8 cellular contexts compared by ENCODE assay signal in genomic region chr12:8698132-8698829, GRCh38. TPM values are rescaled to one million over a fixed set of nuclear protein-coding genes. Genes with fewer than 3 reads are reported as not detected.
A peak's percentile ranks its signal among the peaks of the same experiment; 100 is the strongest.
DNase-seq lines count a peak whose midpoint lies in the region; ATAC-seq and TF ChIP-seq lines count a peak whose summit lies in the region.

No MANE protein-coding gene starts in this region.

- TF ChIP-seq CTCF in GM12864 (IDR thresholded peaks at IDR 0.05; ENCODE audit: low read depth, low read length, missing control alignments): no peak
- TF ChIP-seq CTCF in OCI-LY1 (IDR thresholded peaks at IDR 0.05; ENCODE audit: low read length): no peak
- no peak for TF ChIP-seq CTCF in foreskin keratinocyte (conservative IDR thresholded peaks at IDR 0.05)
- TF ChIP-seq CTCF in neutrophil (IDR thresholded peaks at IDR 0.05): no peak
- no peak for TF ChIP-seq CTCF in upper lobe of left lung (IDR thresholded peaks at IDR 0.05)

- TF ChIP-seq EP300 in upper lobe of left lung (IDR thresholded peaks at IDR 0.05): no peak

- DNase-seq in GM12864 (ENCODE audit: low read depth): no peak
- peak; percentile 82 for DNase-seq in activated effector memory CD4-positive, alpha-beta T cell treated with anti-CD3 and anti-CD28 coated beads, Interleukin-2, amount 50 U/mL, for 16 hours
- DNase-seq in foreskin keratinocyte: peak in 1 of 2 donors; percentile 17
- peak; percentile 79 to 92 for DNase-seq in upper lobe of left lung
- no peak for DNase-seq in NK-92 (lab: John Stamatoyannopoulos, UW; ENCODE audit: unreplicated experiment)

- H3K36me3 ChIP-seq in OCI-LY1 (ENCODE audit: insufficient read depth, low read length) (peaks cover 17% of the 10 kb centered on the region), neutrophil (no peaks in the 10 kb centered on the region), upper lobe of left lung (no peaks in the 10 kb centered on the region)

- H3K9me3 ChIP-seq in OCI-LY1 (ENCODE audit: low read length): no peaks in the 10 kb centered on the region
- H3K9me3 ChIP-seq in neutrophil: no peaks in the 10 kb centered on the region
- no peaks in the 10 kb centered on the region for H3K9me3 ChIP-seq in upper lobe of left lung

- peak overlapping the region; percentile 95 for H3K9ac ChIP-seq in OCI-LY1 (ENCODE audit: low read length)

- no peaks in the 10 kb centered on the region for H4K20me1 ChIP-seq in OCI-LY1 (ENCODE audit: insufficient read depth, low read length)

- no peak for TF ChIP-seq POLR2A in upper lobe of left lung (IDR thresholded peaks at IDR 0.05)

- WGBS in upper lobe of left lung, 2 donors: 0% methylated on average over 8 to 46 of the region's 85 CpGs

- no peak overlapping the region for H2AFZ ChIP-seq in OCI-LY1 (ENCODE audit: low read length)

- peaks cover 47% of the 10 kb centered on the region for H3K79me2 ChIP-seq in OCI-LY1 (ENCODE audit: insufficient read depth, low read length)

- H3K4me1 ChIP-seq in OCI-LY1 (ENCODE audit: insufficient read depth, low read length, severe bottlenecking) (peaks cover 73% of the 10 kb centered on the region), foreskin keratinocyte (no peaks in the 10 kb centered on the region), neutrophil (ENCODE audit: control insufficient read depth in 1 of 2, insufficient read depth in 1 of 2, low read depth in 1 of 2, low read length in 1 of 2) (peaks cover 11 to 12% of the 10 kb centered on the region in 2 experiments), upper lobe of left lung (peaks cover 19 to 31% (median 23%) of the 10 kb centered on the region in 4 donors)

- peak overlapping the region; percentile 74 for H3K4me2 ChIP-seq in OCI-LY1 (ENCODE audit: low read length)

- H3K27ac ChIP-seq in OCI-LY1 (ENCODE audit: low read depth, low read length, poor library complexity, severe bottlenecking) (peak overlapping the region; percentile 64), foreskin keratinocyte (peak overlapping the region; percentile 93), neutrophil (peak overlapping the region; percentile 42), upper lobe of left lung (peak overlapping the region; percentile 87 to 98 (median 97))

- no peaks in the 10 kb centered on the region for H3K9me2 ChIP-seq in OCI-LY1 (ENCODE audit: low read depth, low read length)

- ATAC-seq in HG02798 (IDR thresholded peaks at IDR 0.05; ENCODE audit: poor library complexity, unreplicated experiment) (peak; percentile 42), foreskin keratinocyte (peak; percentile 63), upper lobe of left lung (ENCODE audit: low FRiP score in 2 of 2) (peak; percentile 55 to 87)

- H3K4me3 ChIP-seq in GM12864 (ENCODE audit: low read depth, low read length) (peak overlapping the region; percentile 83), OCI-LY1 (ENCODE audit: low read depth, low read length, poor library complexity, severe bottlenecking) (peak overlapping the region; percentile 93), neutrophil (ENCODE audit: low read depth in 1 of 2, low read length in 1 of 2) (peak overlapping the region; percentile 77 to 95), upper lobe of left lung (peak overlapping the region; percentile 69 to 95 (median 76))

- H3K27me3 ChIP-seq in OCI-LY1 (ENCODE audit: insufficient read depth, low read length) (no peaks in the 10 kb centered on the region), foreskin keratinocyte (no peaks in the 10 kb centered on the region), neutrophil (peaks cover 43% of the 10 kb centered on the region), upper lobe of left lung (no peaks in the 10 kb centered on the region)

- 0 out of 2 replicates have a peak, but pooled peaks cover 3% of the 10 kb centered on the region for H3F3A ChIP-seq in OCI-LY1 (ENCODE audit: insufficient read depth, low read length)

RNA-seq across cellular contexts. Expression of gene RIMKLB, which starts 0.5 kb away (rescaled TPM):
- total RNA-seq in foreskin keratinocyte: 35.5 and 39.8 TPM in 2 replicates
- 12.5 and 15.6 TPM in 2 replicates for polyA plus RNA-seq in foreskin keratinocyte
- 100 to 1,000 TPM in 1 of 6 donors, 10 to 100 TPM in 5; 25.2 to 103 (median 40.1) TPM for total RNA-seq in upper lobe of left lung

RNA-seq across cellular contexts. Expression of gene MFAP5, which starts 35.7 kb away (rescaled TPM):
- total RNA-seq in foreskin keratinocyte: 158 and 191 TPM in 2 replicates
- 233 and 246 TPM in 2 replicates for polyA plus RNA-seq in foreskin keratinocyte
- total RNA-seq in upper lobe of left lung: 100 to 1,000 TPM in 1 of 6 donors, 10 to 100 TPM in 1, 1 to 10 TPM in 4; 2.1 to 102 (median 8.5) TPM

Comparison
In these comparisons a context has a peak if more than half of its experiments do, and no peak if none do; other contexts are left out.
1. DNase-seq: peak in activated effector memory CD4-positive, alpha-beta T cell treated with anti-CD3 and anti-CD28 coated beads, Interleukin-2, amount 50 U/mL, for 16 hours (single experiment) and upper lobe of left lung (2 of 2); none in GM12864 (single experiment) and NK-92 (single experiment).
2. H3K27ac ChIP-seq: peak in every context shown above with its lines; median percentile 97 in upper lobe of left lung; 93 in foreskin keratinocyte; 64 in OCI-LY1; 42 in neutrophil.
3. Peak in every context shown above with its lines, with median percentiles within 50 percentile points of each other: H3K4me3 ChIP-seq and ATAC-seq.